17 cellular contexts compared by ENCODE assay signal in genomic region chr2:63735263-63735662, GRCh38.
DNase-seq lines count a peak whose midpoint lies in the region; ATAC-seq and TF ChIP-seq lines count a peak whose summit lies in the region.
"Had no signal": no experiment of that assay in that cellular context is flagged by ENCODE, and none has a peak within 500 bp of the region (broad histone marks: within the 10 kb centered on the region; RNA-seq: fewer than 3 reads in every experiment).

No MANE protein-coding gene starts in this region.

- WGBS in smooth muscle cell (ENCODE audit: low lambda C conversion rate) = 87% methylated on average over 4 of the region's 4 CpGs
- WGBS in mesendoderm (ENCODE audit: extremely low coverage, insufficient coverage, low lambda C conversion rate) = no CpG with 5 or more reads among the region's 4 CpGs

- H3K18ac ChIP-seq in mesendoderm (ENCODE audit: low read length) = no peak overlapping the region

- H3K36me3 Mint-ChIP-seq in stimulated activated effector memory CD8-positive, alpha-beta T cell treated with anti-CD3 and anti-CD28 coated beads, Interleukin-12 subunit alpha, Interleukin-12 subunit beta, amount 100 ng/mL, for 72 hours = no peaks in the 10 kb centered on the region
- H3K36me3 Mint-ChIP-seq: activated naive CD8-positive, alpha-beta T cell treated with anti-CD3 and anti-CD28 coated beads, Interleukin-2, amount 10 ng/mL, durations not matched to agents 7 days and 5 days; CD4-positive, CD25-positive, alpha-beta regulatory T cell had no signal

- H3K9me3 ChIP-seq in adipocyte (ENCODE audit: control insufficient read depth, low read length) (no peaks in the 10 kb centered on the region), smooth muscle cell (replicated peaks; ENCODE audit: low read depth) (no peaks in the 10 kb centered on the region)
- H3K9me3 ChIP-seq: colonic mucosa, ovary, thyroid gland had no signal

- H3K27me3 ChIP-seq in adipocyte (replicated peaks; ENCODE audit: control insufficient read depth, insufficient read depth, low read length) (no peaks in the 10 kb centered on the region), smooth muscle cell (ENCODE audit: low read depth) (no peaks in the 10 kb centered on the region), mesendoderm (ENCODE audit: insufficient read depth, low read length, poor library complexity) (no peaks in the 10 kb centered on the region)
- H3K27me3 ChIP-seq: colonic mucosa, ovary, thyroid gland had no signal

- peak overlapping the region; percentile 49 for H2AFZ ChIP-seq in smooth muscle cell (ENCODE audit: low read depth)

- H4K5ac ChIP-seq in mesendoderm (ENCODE audit: low read length) = no peak overlapping the region

- H4K20me1 ChIP-seq in smooth muscle cell (ENCODE audit: low read depth) = no peaks in the 10 kb centered on the region

- H3K4me3 Mint-ChIP-seq in stimulated activated effector memory CD8-positive, alpha-beta T cell treated with anti-CD3 and anti-CD28 coated beads, Interleukin-12 subunit alpha, Interleukin-12 subunit beta, amount 100 ng/mL, for 72 hours = no peak overlapping the region
- H3K4me3 Mint-ChIP-seq: activated CD4-positive, alpha-beta T cell treated with anti-CD3 and anti-CD28 coated beads for 36 hours; activated naive CD8-positive, alpha-beta T cell treated with anti-CD3 and anti-CD28 coated beads, Interleukin-2, amount 10 ng/mL, durations not matched to agents 7 days and 5 days; activated T-cell treated with anti-CD3 and anti-CD28 coated beads, Interleukin-2, amount 50 U/mL, for 24 hours; CD4-positive, CD25-positive, alpha-beta regulatory T cell had no signal

- H3K4me1 ChIP-seq in adipocyte (ENCODE audit: control insufficient read depth, insufficient read depth, low read length) = peaks cover 47% of the 10 kb centered on the region
- peaks cover 8% of the 10 kb centered on the region for H3K4me1 ChIP-seq in smooth muscle cell (ENCODE audit: low read depth)
- H3K4me1 ChIP-seq in mesendoderm (ENCODE audit: control insufficient read depth, low read depth, low read length) = no peaks in the 10 kb centered on the region
- H3K4me1 ChIP-seq: colonic mucosa had no signal

- no peak for TF ChIP-seq CTCF in foreskin fibroblast (IDR thresholded peaks at IDR 0.05; ENCODE audit: low read depth, low read length)
- no peak for TF ChIP-seq CTCF in smooth muscle cell (IDR thresholded peaks at IDR 0.05; ENCODE audit: borderline replicate concordance, insufficient read depth, poor library complexity, severe bottlenecking)

- no peak for ATAC-seq in stimulated activated effector memory CD8-positive, alpha-beta T cell treated with anti-CD3 and anti-CD28 coated beads, Interleukin-12 subunit alpha, Interleukin-12 subunit beta, amount 100 ng/mL, for 72 hours
- no peak for ATAC-seq in GM18907 (IDR thresholded peaks at IDR 0.05; ENCODE audit: unreplicated experiment)
- ATAC-seq: activated CD4-positive, alpha-beta T cell treated with anti-CD3 and anti-CD28 coated beads for 36 hours had no signal

- no peak overlapping the region for H2BK15ac ChIP-seq in mesendoderm (replicated peaks; ENCODE audit: low read depth)

- H2BK120ac ChIP-seq in mesendoderm (ENCODE audit: low read depth, low read length) = no peak overlapping the region

- H3K27ac Mint-ChIP-seq in stimulated activated effector memory CD8-positive, alpha-beta T cell treated with anti-CD3 and anti-CD28 coated beads, Interleukin-12 subunit alpha, Interleukin-12 subunit beta, amount 100 ng/mL, for 72 hours = no peak overlapping the region
- H3K27ac Mint-ChIP-seq: activated CD4-positive, alpha-beta T cell treated with anti-CD3 and anti-CD28 coated beads for 36 hours; activated naive CD8-positive, alpha-beta T cell treated with anti-CD3 and anti-CD28 coated beads, Interleukin-2, amount 10 ng/mL, durations not matched to agents 7 days and 5 days; activated T-cell treated with anti-CD3 and anti-CD28 coated beads, Interleukin-2, amount 50 U/mL, for 24 hours had no signal

- no peaks in the 10 kb centered on the region for H3F3A ChIP-seq in smooth muscle cell (ENCODE audit: low read depth)

- H3K9ac ChIP-seq in adipocyte (ENCODE audit: low read length) = peak overlapping the region; percentile 32
- H3K9ac ChIP-seq in smooth muscle cell (ENCODE audit: low read depth) = no peak overlapping the region
- H3K9ac ChIP-seq in mesendoderm (ENCODE audit: low read length) = no peak overlapping the region

- H4K8ac ChIP-seq in mesendoderm (ENCODE audit: low read depth, low read length) = no peak overlapping the region

- no peaks in the 10 kb centered on the region for H3K9me3 Mint-ChIP-seq in stimulated activated effector memory CD8-positive, alpha-beta T cell treated with anti-CD3 and anti-CD28 coated beads, Interleukin-12 subunit alpha, Interleukin-12 subunit beta, amount 100 ng/mL, for 72 hours
- H3K9me3 Mint-ChIP-seq: activated naive CD8-positive, alpha-beta T cell treated with anti-CD3 and anti-CD28 coated beads, Interleukin-2, amount 10 ng/mL, durations not matched to agents 7 days and 5 days; activated T-cell treated with anti-CD3 and anti-CD28 coated beads, Interleukin-2, amount 50 U/mL, for 24 hours had no signal

- H3K79me2 ChIP-seq in smooth muscle cell (ENCODE audit: low read depth) = no peaks in the 10 kb centered on the region
- no peaks in the 10 kb centered on the region for H3K79me2 ChIP-seq in mesendoderm (ENCODE audit: control insufficient read depth, insufficient read depth, low read length)

- H3K27ac ChIP-seq in smooth muscle cell (ENCODE audit: low read depth) (peak overlapping the region; percentile 22), mesendoderm (ENCODE audit: low read depth, low read length) (no peak overlapping the region)
- H3K27ac ChIP-seq: colonic mucosa, ovary, thyroid gland had no signal

- H3K4me2 ChIP-seq in smooth muscle cell = peak overlapping the region; percentile 2
- H3K4me2 ChIP-seq in mesendoderm (ENCODE audit: low read length) = no peak overlapping the region

- DNase-seq in EH (ENCODE audit: low read depth) (peak; percentile 71), adipocyte (ENCODE audit: low read depth) (peak; percentile 38), foreskin fibroblast (peak; percentile 70 to 76), smooth muscle cell (lab: John Stamatoyannopoulos, UW; ENCODE audit: unreplicated experiment) (no peak), mesendoderm (no peak), NCI-H526 treated with DMSO at 0.1 percent for 48 hours (lab: John Stamatoyannopoulos, UW) (no peak)
- no peak for DNase-seq in stimulated activated effector memory CD8-positive, alpha-beta T cell treated with anti-CD3 and anti-CD28 coated beads, Interleukin-12 subunit alpha, Interleukin-12 subunit beta, amount 100 ng/mL, for 72 hours (ENCODE audit: low spot score in 2 of 2)
- DNase-seq: activated CD4-positive, alpha-beta T cell treated with anti-CD3 and anti-CD28 coated beads for 36 hours; activated naive CD8-positive, alpha-beta T cell treated with anti-CD3 and anti-CD28 coated beads, Interleukin-2, amount 10 ng/mL, durations not matched to agents 7 days and 5 days; activated T-cell treated with anti-CD3 and anti-CD28 coated beads, Interleukin-2, amount 50 U/mL, for 24 hours; CD4-positive, CD25-positive, alpha-beta regulatory T cell; colonic mucosa; GDM1; NCI-H187 treated with DMSO at 0.1 percent for 48 hours; ovary; thyroid gland had no signal

- H3K36me3 ChIP-seq in adipocyte (ENCODE audit: control insufficient read depth, insufficient read depth, low read length, severe bottlenecking) = no peaks in the 10 kb centered on the region
- H3K36me3 ChIP-seq in smooth muscle cell (ENCODE audit: low read depth) = no peaks in the 10 kb centered on the region
- no peaks in the 10 kb centered on the region for H3K36me3 ChIP-seq in mesendoderm (ENCODE audit: control insufficient read depth, insufficient read depth, low read length)
- H3K36me3 ChIP-seq: colonic mucosa, ovary, thyroid gland had no signal

- no peak overlapping the region for H3K4ac ChIP-seq in mesendoderm (ENCODE audit: low read depth, low read length)

- H3K23ac ChIP-seq in mesendoderm (ENCODE audit: low read length) = no peak overlapping the region

- H3K4me3 ChIP-seq in adipocyte (ENCODE audit: low read length) (peak overlapping the region; percentile 54), foreskin fibroblast (ENCODE audit: low read depth in 1 of 2, low read length in 2 of 2) (no peak overlapping the region), smooth muscle cell (no peak overlapping the region), mesendoderm (ENCODE audit: low read length) (no peak overlapping the region)
- H3K4me3 ChIP-seq: colonic mucosa, ovary, thyroid gland had no signal

- H3K56ac ChIP-seq in mesendoderm (ENCODE audit: low read length) = no peak overlapping the region

- no peaks in the 10 kb centered on the region for H3K4me1 Mint-ChIP-seq in stimulated activated effector memory CD8-positive, alpha-beta T cell treated with anti-CD3 and anti-CD28 coated beads, Interleukin-12 subunit alpha, Interleukin-12 subunit beta, amount 100 ng/mL, for 72 hours
- H3K4me1 Mint-ChIP-seq: activated naive CD8-positive, alpha-beta T cell treated with anti-CD3 and anti-CD28 coated beads, Interleukin-2, amount 10 ng/mL, durations not matched to agents 7 days and 5 days; CD4-positive, CD25-positive, alpha-beta regulatory T cell had no signal

- H2AK5ac ChIP-seq in mesendoderm (ENCODE audit: low read length) = no peak overlapping the region

- no peaks in the 10 kb centered on the region for H3K79me1 ChIP-seq in mesendoderm (ENCODE audit: low read length)

- no peak overlapping the region for H2BK5ac ChIP-seq in mesendoderm (ENCODE audit: low read length)

Comparison
In these comparisons a context has a peak if more than half of its experiments do, and no peak if none do; other contexts are left out.
1. DNase-seq: peak in EH (single experiment), adipocyte (single experiment) and foreskin fibroblast (2 of 2); none in smooth muscle cell (single experiment), stimulated activated effector memory CD8-positive, alpha-beta T cell treated with anti-CD3 and anti-CD28 coated beads, Interleukin-12 subunit alpha, Interleukin-12 subunit beta, amount 100 ng/mL, for 72 hours (0 of 2), mesendoderm (single experiment) and NCI-H526 treated with DMSO at 0.1 percent for 48 hours (single experiment).